In genomic region chr6:109269057-109269456, GRCh38 we compare ENCODE assay signal across 28 cellular contexts.
"Had no signal": no experiment of that assay in that cellular context is flagged by ENCODE, and none has a peak within 500 bp of the region (broad histone marks: within the 10 kb centered on the region; RNA-seq: fewer than 3 reads in every experiment).

No MANE protein-coding gene starts in this region.

- FAIRE-seq: colon, endometrium, endothelial cell of umbilical vein, frontal cortex had no signal

- DNase-seq: colonic mucosa; cortex of kidney; dorsolateral prefrontal cortex; effector CD4-positive, alpha-beta T cell; effector CD8-positive, alpha-beta T cell; effector memory CD4-positive, alpha-beta T cell; effector memory CD8-positive, alpha-beta T cell; endodermal cell; erythroblast; esophagus squamous epithelium; foreskin fibroblast; foreskin keratinocyte; foreskin melanocyte; gastrocnemius medialis; glutamatergic neuron; head of caudate nucleus; heart left ventricle; heart right ventricle had no signal

- H3K9me3 ChIP-seq: colonic mucosa, gastrocnemius medialis, gastroesophageal sphincter had no signal

- H3K4me1 ChIP-seq: colonic mucosa, esophagus squamous epithelium, foreskin keratinocyte, gastrocnemius medialis, gastroesophageal sphincter, heart left ventricle, heart right ventricle had no signal

- H2AFZ ChIP-seq: hepatocyte had no signal

- H3K4me3 ChIP-seq: colonic mucosa, coronary artery, dorsolateral prefrontal cortex, esophagus squamous epithelium, gastrocnemius medialis, gastroesophageal sphincter, heart left ventricle, heart right ventricle, hepatocyte had no signal

- H3K36me3 ChIP-seq: colonic mucosa, esophagus squamous epithelium, gastrocnemius medialis, gastroesophageal sphincter, heart left ventricle, heart right ventricle had no signal

- H3K4me3 Mint-ChIP-seq: dendritic cell treated with granulocyte-macrophage colony-stimulating factor and Interleukin-4, amounts not matched to agents 40 ng/mL and 50 ng/mL, for 4 days; effector memory CD8-positive, alpha-beta T cell; endodermal cell had no signal

- H3K4me2 ChIP-seq: hepatocyte had no signal

- H3K27ac ChIP-seq: colonic mucosa, coronary artery, epithelial cell of prostate, esophagus squamous epithelium, foreskin keratinocyte, gastrocnemius medialis, gastroesophageal sphincter, heart left ventricle, heart right ventricle, hepatocyte had no signal

- H3K4me1 Mint-ChIP-seq: endodermal cell had no signal

- H3K27me3 Mint-ChIP-seq: dendritic cell treated with granulocyte-macrophage colony-stimulating factor and Interleukin-4, amounts not matched to agents 40 ng/mL and 50 ng/mL, for 4 days had no signal

- H3K27me3 ChIP-seq: colonic mucosa, dorsolateral prefrontal cortex, esophagus squamous epithelium, gastrocnemius medialis, gastroesophageal sphincter, heart left ventricle, heart right ventricle, hepatocyte had no signal

- H3K79me2 ChIP-seq: hepatocyte had no signal

- H3K27ac Mint-ChIP-seq: dendritic cell treated with granulocyte-macrophage colony-stimulating factor and Interleukin-4, amounts not matched to agents 40 ng/mL and 50 ng/mL, for 4 days; effector memory CD8-positive, alpha-beta T cell; endodermal cell had no signal

- ATAC-seq: effector memory CD8-positive, alpha-beta T cell; esophagus mucosa; foreskin keratinocyte; gastrocnemius medialis; gastroesophageal sphincter; heart left ventricle; heart right ventricle had no signal
